ENCODE assay signal across 14 cellular contexts in the genomic region with DNA sequence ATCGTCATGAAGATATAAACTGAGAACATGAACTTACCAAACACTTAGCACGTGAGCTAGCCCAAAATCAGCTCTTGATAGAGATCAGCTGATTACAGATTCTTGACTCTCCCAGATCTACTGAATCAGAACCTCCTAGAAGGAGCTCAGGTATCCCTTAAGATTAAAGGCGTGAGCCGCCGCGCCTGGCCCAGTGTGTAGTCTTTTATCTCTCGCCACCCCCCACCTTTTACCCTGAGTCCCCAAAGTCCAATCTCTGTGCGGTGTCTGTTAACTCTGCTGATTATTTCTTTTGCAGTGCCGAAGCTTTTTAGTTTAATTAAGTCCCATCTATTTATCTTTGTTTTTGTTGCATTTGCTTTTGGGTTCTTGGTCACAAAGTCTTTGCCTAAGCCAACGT. TPM values are rescaled to one million over a fixed set of nuclear protein-coding genes. Genes with fewer than 3 reads are reported as not detected.
DNase-seq lines count a peak whose midpoint lies in the region; TF ChIP-seq lines count a peak whose summit lies in the region.
"Had no signal": no experiment of that assay in that cellular context is flagged by ENCODE, and none has a peak within 500 bp of the region (broad histone marks: within the 10 kb centered on the region; RNA-seq: fewer than 3 reads in every experiment).

No MANE protein-coding gene starts in this region.

- peaks cover 25% of the 10 kb centered on the region for H3K4me1 ChIP-seq in PC-9 (replicated peaks; ENCODE audit: insufficient read depth)

- intact Hi-C loops in PC-9 (cut with micrococcal nuclease; ENCODE audit: unreplicated experiment) (loop anchor here (2.0 kb wide), 1 partner anchor 86 kb away; no protein-coding TSS in a partner anchor), head of caudate nucleus (cut with DNase I) (loop anchor here (2.0 to 10.0 kb wide), 2 partner anchors 18 to 120 kb away; no protein-coding TSS in a partner anchor)

- TF ChIP-seq CTCF in PC-9 (conservative IDR thresholded peaks at IDR 0.05) = no peak
- TF ChIP-seq CTCF in endothelial cell (IDR thresholded peaks at IDR 0.05; ENCODE audit: unreplicated experiment) = no peak
- no peak for TF ChIP-seq CTCF in progenitor cell of endocrine pancreas (IDR thresholded peaks at IDR 0.05; ENCODE audit: unreplicated experiment)

- H3K36me3 Mint-ChIP-seq in activated T-cell treated with anti-CD3 and anti-CD28 coated beads, Interleukin-2, amount 50 U/mL, for 24 hours (ENCODE audit: low read depth) = peaks cover 10% of the 10 kb centered on the region
- H3K36me3 Mint-ChIP-seq in endothelial cell (ENCODE audit: low read depth, unreplicated experiment) = peaks cover 30% of the 10 kb centered on the region
- peaks cover 7% of the 10 kb centered on the region for H3K36me3 Mint-ChIP-seq in progenitor cell of endocrine pancreas (ENCODE audit: insufficient read depth)

- peak overlapping the region; percentile 86 for H3K4me2 ChIP-seq in PC-9

- H3F3A ChIP-seq in PC-9 (ENCODE audit: insufficient read depth, low read depth) = no peaks in the 10 kb centered on the region; the same call in none of the 2 replicates

- H3K4me3 ChIP-seq in PC-9 = peak overlapping the region; percentile 60; the same call in 1 of the 2 replicates

- POLR2A ChIA-PET in PC-9 (lab: Charles Lee; ENCODE audit: unreplicated experiment) = interaction anchor here (0.6 to 0.7 kb wide), 3 partner anchors 14 to 198 kb away, joined by 3 to 7 read pairs (median 3); no protein-coding TSS in a partner anchor

- no peak overlapping the region for H2AFZ ChIP-seq in PC-9

- 0 out of 2 replicates have a peak, but pooled peaks cover 7% of the 10 kb centered on the region for H3K36me3 ChIP-seq in PC-9 (ENCODE audit: low read depth)
- H3K36me3 ChIP-seq: prostate gland had no signal

- H3K9me3 ChIP-seq in PC-9 (ENCODE audit: insufficient read depth, low read depth) = no peaks in the 10 kb centered on the region; the same call in 1 of the 2 replicates
- H3K9me3 ChIP-seq: prostate gland had no signal

- H4K20me1 ChIP-seq in PC-9 (ENCODE audit: insufficient read depth) = no peaks in the 10 kb centered on the region; the same call in 1 of the 2 replicates

- H3K27ac Mint-ChIP-seq in activated T-cell treated with anti-CD3 and anti-CD28 coated beads, Interleukin-2, amount 50 U/mL, for 24 hours = peak overlapping the region; percentile 76
- H3K27ac Mint-ChIP-seq in endothelial cell (ENCODE audit: unreplicated experiment) (no peak overlapping the region), progenitor cell of endocrine pancreas (no peak overlapping the region)
- H3K27ac Mint-ChIP-seq: dendritic cell treated with granulocyte-macrophage colony-stimulating factor and Interleukin-4, amounts not matched to agents 40 ng/mL and 50 ng/mL, for 4 days had no signal

- H3K4me1 Mint-ChIP-seq in activated T-cell treated with anti-CD3 and anti-CD28 coated beads, Interleukin-2, amount 50 U/mL, for 24 hours (ENCODE audit: low read depth) = peaks cover 44% of the 10 kb centered on the region
- H3K4me1 Mint-ChIP-seq in endothelial cell (ENCODE audit: unreplicated experiment) (peaks cover 25% of the 10 kb centered on the region), progenitor cell of endocrine pancreas (ENCODE audit: low read depth) (peaks cover 26% of the 10 kb centered on the region)

- H3K79me2 ChIP-seq in PC-9 (ENCODE audit: low read depth) = peaks cover 35% of the 10 kb centered on the region

- H3K27ac ChIP-seq in PC-9 = no peak overlapping the region

- DNase-seq in activated T-cell treated with anti-CD3 and anti-CD28 coated beads, Interleukin-2, amount 50 U/mL, for 24 hours = no peak
- no peak for DNase-seq in activated T-cell treated with anti-CD3 and anti-CD28 coated beads, Interleukin-2, amount 50 U/mL, for 48 hours
- DNase-seq in PC-9 = no peak
- DNase-seq in endothelial cell (ENCODE audit: low spot score) = no peak
- DNase-seq in progenitor cell of endocrine pancreas (ENCODE audit: low spot score, unreplicated experiment) = no peak
- no peak for DNase-seq in cerebellar cortex (ENCODE audit: low spot score)
- DNase-seq in NCI-H748 treated with DMSO at 0.1 percent for 48 hours (lab: John Stamatoyannopoulos, UW) = no peak
- no peak for DNase-seq in head of caudate nucleus
- DNase-seq: GDM1; KBM-7; NCI-H2107; stimulated activated CD4-positive, alpha-beta T cell treated with anti-CD3 and anti-CD28 coated beads, Interleukin-4, amount 100 ng/mL, for 4 hours had no signal

- H3K4me3 Mint-ChIP-seq in activated T-cell treated with anti-CD3 and anti-CD28 coated beads, Interleukin-2, amount 50 U/mL, for 24 hours = peak overlapping the region; percentile 74
- H3K4me3 Mint-ChIP-seq in endothelial cell (ENCODE audit: unreplicated experiment) (peak overlapping the region; percentile 27), progenitor cell of endocrine pancreas (ENCODE audit: low read depth) (peak overlapping the region; percentile 71)

- CTCF ChIA-PET in PC-9 (lab: Charles Lee) = no interaction called here

- no peaks in the 10 kb centered on the region for H3K9me3 Mint-ChIP-seq in activated T-cell treated with anti-CD3 and anti-CD28 coated beads, Interleukin-2, amount 50 U/mL, for 24 hours
- H3K9me3 Mint-ChIP-seq in endothelial cell (ENCODE audit: unreplicated experiment) = no peaks in the 10 kb centered on the region
- no peaks in the 10 kb centered on the region for H3K9me3 Mint-ChIP-seq in progenitor cell of endocrine pancreas (ENCODE audit: low read depth)
- H3K9me3 Mint-ChIP-seq: dendritic cell treated with granulocyte-macrophage colony-stimulating factor and Interleukin-4, amounts not matched to agents 40 ng/mL and 50 ng/mL, for 4 days had no signal

- H3K27me3 ChIP-seq in PC-9 (ENCODE audit: insufficient read depth, low read depth) = no peaks in the 10 kb centered on the region

- no peaks in the 10 kb centered on the region for H3K9me2 ChIP-seq in PC-9 (ENCODE audit: insufficient read depth)

- no peaks in the 10 kb centered on the region for H3K27me3 Mint-ChIP-seq in activated T-cell treated with anti-CD3 and anti-CD28 coated beads, Interleukin-2, amount 50 U/mL, for 24 hours
- H3K27me3 Mint-ChIP-seq in endothelial cell (ENCODE audit: unreplicated experiment) (peaks cover 21% of the 10 kb centered on the region), progenitor cell of endocrine pancreas (no peaks in the 10 kb centered on the region)
- H3K27me3 Mint-ChIP-seq: dendritic cell treated with granulocyte-macrophage colony-stimulating factor and Interleukin-4, amounts not matched to agents 40 ng/mL and 50 ng/mL, for 4 days had no signal

- BruUV-seq in PC-9 (replicated peaks; lab: Mats Ljungman, UMichigan) = no TSS peak

RNA-seq across cellular contexts. Expression of gene GNA12, which starts 1.1 kb away (rescaled TPM):
- total RNA-seq in PC-9 (2021) (50.8 and 51.7 TPM in 2 replicates), endothelial cell (ENCODE audit: unreplicated experiment) (105 TPM), progenitor cell of endocrine pancreas (65.4 and 68.6 TPM in 2 replicates)
